ENCODE assay signal across 3 cellular contexts in genomic region chr2:53852540-53852939, GRCh38.
A peak's percentile ranks its signal among the peaks of the same experiment; 100 is the strongest.
TF ChIP-seq lines count a peak whose summit lies in the region.

No MANE protein-coding gene starts in this region.

TF ChIP-seq in A549, 52 proteins besides CTCF, POLR2A, EP300 and RAD21:
- TF ChIP-seq ELK1 (IDR thresholded peaks at IDR 0.05; ENCODE audit: low read depth, low read length) (no peak), HMGXB4 (CRISPR knock-in tag; IDR thresholded peaks at IDR 0.05; ENCODE audit: borderline replicate concordance) (no peak), NR3C1 (IDR thresholded peaks at IDR 0.05) (no peak), BHLHE40 (IDR thresholded peaks at IDR 0.05; ENCODE audit: low read depth, low read length) (no peak), MAFK (IDR thresholded peaks at IDR 0.05; ENCODE audit: partially characterized antibody) (peak; percentile 81), MAX (IDR thresholded peaks at IDR 0.05) (no peak), HOXB13 (CRISPR knock-in tag; IDR thresholded peaks at IDR 0.05; ENCODE audit: low read depth) (no peak)
TF ChIP-seq in A549: peak in this region for 1.

TF ChIP-seq in IMR-90, 13 proteins besides CTCF, POLR2A, EP300 and RAD21:
- TF ChIP-seq MAFK (IDR thresholded peaks at IDR 0.05; ENCODE audit: low read depth, low read length) = peak; percentile 84
- TF ChIP-seq SMC3 (IDR thresholded peaks at IDR 0.05; ENCODE audit: low read depth, low read length) = no peak

TF ChIP-seq in K562, 482 proteins besides CTCF, POLR2A, EP300 and RAD21:
- TF ChIP-seq ZNF121 (CRISPR knock-in tag; conservative IDR thresholded peaks at IDR 0.05) = 0 out of 2 replicates have a peak, but pooled peaks have one; percentile 27
- TF ChIP-seq ZNF316 (IDR thresholded peaks at IDR 0.05) = peak; percentile 90
- TF ChIP-seq MAFF (IDR thresholded peaks at IDR 0.05; ENCODE audit: low read length) = 0 out of 2 replicates have a peak, but pooled peaks have one; percentile 25
- TF ChIP-seq C11orf30 (IDR thresholded peaks at IDR 0.05; ENCODE audit: low read depth) = peak; percentile 69
- peak; percentile 48; the same call in 1 of the 2 replicates for TF ChIP-seq MAFK (IDR thresholded peaks at IDR 0.05; ENCODE audit: low read length)
- TF ChIP-seq MAFG (tag; conservative IDR thresholded peaks at IDR 0.05) = peak; percentile 67
- TF ChIP-seq NEUROD1 (IDR thresholded peaks at IDR 0.05; ENCODE audit: borderline replicate concordance, low read depth, low read length, partially characterized antibody) = no peak
- no peak for TF ChIP-seq TRIM24 (IDR thresholded peaks at IDR 0.05)
